1 cellular context compared by ENCODE assay signal in the genomic region with DNA sequence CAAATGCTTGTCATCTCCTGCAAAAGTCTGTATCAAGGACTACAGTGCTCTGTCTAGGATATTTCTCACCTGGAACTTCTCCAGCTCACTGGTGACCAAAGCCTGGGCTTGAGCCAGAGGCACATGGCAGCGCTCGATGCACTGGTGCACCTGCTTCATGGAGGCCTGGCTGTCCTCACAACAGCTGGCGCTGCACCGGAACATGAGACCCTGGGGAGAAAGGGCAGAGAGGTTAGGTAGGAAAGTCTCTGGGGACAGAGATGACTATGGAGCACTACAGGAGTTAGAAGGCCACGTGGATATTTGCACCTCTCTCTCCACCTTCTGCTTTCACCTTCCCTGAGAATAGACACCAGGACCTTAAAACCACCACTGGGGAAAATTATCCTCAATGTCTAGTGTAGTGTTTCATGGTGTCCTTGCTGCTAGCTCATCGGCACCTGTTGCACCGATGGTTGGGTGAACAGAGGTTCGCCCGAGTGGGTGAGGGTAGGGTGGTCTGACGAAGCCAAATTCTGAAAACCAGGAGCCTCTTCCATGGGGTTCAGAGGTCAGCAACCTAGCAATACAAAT.
TF ChIP-seq lines count a peak whose summit lies in the region.

No MANE protein-coding gene starts in this region.

TF ChIP-seq in HepG2, 621 proteins besides CTCF, POLR2A, EP300 and RAD21 (continued from another document and continues in another):
- TF ChIP-seq ZNF318 (CRISPR knock-in tag; IDR thresholded peaks at IDR 0.05) (peak; percentile 41; the same call in 1 of the 2 replicates), ZNF7 (CRISPR knock-in tag; IDR thresholded peaks at IDR 0.05) (no peak), CREB1 (IDR thresholded peaks at IDR 0.05) (no peak), CREB1 (CRISPR knock-in tag; IDR thresholded peaks at IDR 0.05) (0 out of 2 replicates have a peak, but pooled peaks have one; percentile 29), JDP2 (CRISPR knock-in tag; IDR thresholded peaks at IDR 0.05; ENCODE audit: borderline replicate concordance) (no peak), ZNF264 (CRISPR knock-in tag; IDR thresholded peaks at IDR 0.05) (no peak), ZNF296 (CRISPR knock-in tag; conservative IDR thresholded peaks at IDR 0.05) (peak; percentile 35; the same call in 1 of the 2 replicates), ATAD3A (CRISPR knock-in tag; IDR thresholded peaks at IDR 0.05) (no peak), SP4 (CRISPR knock-in tag; IDR thresholded peaks at IDR 0.05) (no peak), ZNF709 (CRISPR knock-in tag; IDR thresholded peaks at IDR 0.05) (no peak), MBNL3 (CRISPR knock-in tag; conservative IDR thresholded peaks at IDR 0.05) (no peak), NONO (IDR thresholded peaks at IDR 0.05) (no peak), NONO (CRISPR knock-in tag; conservative IDR thresholded peaks at IDR 0.05) (no peak), ZNF577 (CRISPR knock-in tag; IDR thresholded peaks at IDR 0.05; ENCODE audit: borderline replicate concordance, low read depth) (no peak), HNRNPL (IDR thresholded peaks at IDR 0.05; ENCODE audit: low read depth, low read length) (no peak), ZNF780A (CRISPR knock-in tag; IDR thresholded peaks at IDR 0.05) (peak; percentile 59; the same call in 1 of the 2 replicates), ZNF567 (CRISPR knock-in tag; IDR thresholded peaks at IDR 0.05; ENCODE audit: borderline replicate concordance) (no peak), GTF3A (CRISPR knock-in tag; conservative IDR thresholded peaks at IDR 0.05) (0 out of 2 replicates have a peak, but pooled peaks have one; percentile 15), SALL1 (CRISPR knock-in tag; IDR thresholded peaks at IDR 0.05) (peak; percentile 7; the same call in 1 of the 2 replicates), PCBP1 (IDR thresholded peaks at IDR 0.05; ENCODE audit: borderline replicate concordance, low read depth, low read length) (no peak), SMAD9 (CRISPR knock-in tag; IDR thresholded peaks at IDR 0.05) (no peak), EEA1 (CRISPR knock-in tag; IDR thresholded peaks at IDR 0.05; ENCODE audit: borderline replicate concordance) (no peak), ZNF441 (CRISPR knock-in tag; IDR thresholded peaks at IDR 0.05; ENCODE audit: borderline replicate concordance) (0 out of 2 replicates have a peak, but pooled peaks have one; percentile 19), ZNF703 (CRISPR knock-in tag; IDR thresholded peaks at IDR 0.05; ENCODE audit: borderline replicate concordance) (no peak), ZFY (CRISPR knock-in tag; IDR thresholded peaks at IDR 0.05) (no peak), ZBTB26 (CRISPR knock-in tag; IDR thresholded peaks at IDR 0.05; ENCODE audit: borderline replicate concordance) (peak; percentile 7; the same call in 1 of the 2 replicates), PHF21A (CRISPR knock-in tag; IDR thresholded peaks at IDR 0.05) (peak; percentile 24; the same call in 1 of the 2 replicates), ZNF383 (CRISPR knock-in tag; IDR thresholded peaks at IDR 0.05; ENCODE audit: borderline replicate concordance) (0 out of 2 replicates have a peak, but pooled peaks have one; percentile 4), STAG1 (CRISPR knock-in tag; IDR thresholded peaks at IDR 0.05) (no peak), ZNF282 (IDR thresholded peaks at IDR 0.05; ENCODE audit: partially characterized antibody) (no peak), GPN1 (CRISPR knock-in tag; IDR thresholded peaks at IDR 0.05; ENCODE audit: borderline replicate concordance) (no peak)
- TF ChIP-seq, protein P1, sequence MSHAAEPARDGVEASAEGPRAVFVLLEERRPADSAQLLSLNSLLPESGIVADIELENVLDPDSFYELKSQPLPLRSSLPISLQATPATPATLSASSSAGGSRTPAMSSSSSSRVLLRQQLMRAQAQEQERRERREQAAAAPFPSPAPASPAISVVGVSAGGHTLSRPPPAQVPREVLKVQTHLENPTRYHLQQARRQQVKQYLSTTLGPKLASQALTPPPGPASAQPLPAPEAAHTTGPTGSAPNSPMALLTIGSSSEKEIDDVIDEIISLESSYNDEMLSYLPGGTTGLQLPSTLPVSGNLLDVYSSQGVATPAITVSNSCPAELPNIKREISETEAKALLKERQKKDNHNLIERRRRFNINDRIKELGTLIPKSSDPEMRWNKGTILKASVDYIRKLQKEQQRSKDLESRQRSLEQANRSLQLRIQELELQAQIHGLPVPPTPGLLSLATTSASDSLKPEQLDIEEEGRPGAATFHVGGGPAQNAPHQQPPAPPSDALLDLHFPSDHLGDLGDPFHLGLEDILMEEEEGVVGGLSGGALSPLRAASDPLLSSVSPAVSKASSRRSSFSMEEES (CRISPR knock-in tag; IDR thresholded peaks at IDR 0.05), result no peak
- TF ChIP-seq, protein P2, sequence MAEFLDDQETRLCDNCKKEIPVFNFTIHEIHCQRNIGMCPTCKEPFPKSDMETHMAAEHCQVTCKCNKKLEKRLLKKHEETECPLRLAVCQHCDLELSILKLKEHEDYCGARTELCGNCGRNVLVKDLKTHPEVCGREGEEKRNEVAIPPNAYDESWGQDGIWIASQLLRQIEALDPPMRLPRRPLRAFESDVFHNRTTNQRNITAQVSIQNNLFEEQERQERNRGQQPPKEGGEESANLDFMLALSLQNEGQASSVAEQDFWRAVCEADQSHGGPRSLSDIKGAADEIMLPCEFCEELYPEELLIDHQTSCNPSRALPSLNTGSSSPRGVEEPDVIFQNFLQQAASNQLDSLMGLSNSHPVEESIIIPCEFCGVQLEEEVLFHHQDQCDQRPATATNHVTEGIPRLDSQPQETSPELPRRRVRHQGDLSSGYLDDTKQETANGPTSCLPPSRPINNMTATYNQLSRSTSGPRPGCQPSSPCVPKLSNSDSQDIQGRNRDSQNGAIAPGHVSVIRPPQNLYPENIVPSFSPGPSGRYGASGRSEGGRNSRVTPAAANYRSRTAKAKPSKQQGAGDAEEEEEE (CRISPR knock-in tag; IDR thresholded peaks at IDR 0.05; ENCODE audit: borderline replicate concordance), result peak; percentile 14; the same call in 1 of the 2 replicates
- TF ChIP-seq, protein P3, sequence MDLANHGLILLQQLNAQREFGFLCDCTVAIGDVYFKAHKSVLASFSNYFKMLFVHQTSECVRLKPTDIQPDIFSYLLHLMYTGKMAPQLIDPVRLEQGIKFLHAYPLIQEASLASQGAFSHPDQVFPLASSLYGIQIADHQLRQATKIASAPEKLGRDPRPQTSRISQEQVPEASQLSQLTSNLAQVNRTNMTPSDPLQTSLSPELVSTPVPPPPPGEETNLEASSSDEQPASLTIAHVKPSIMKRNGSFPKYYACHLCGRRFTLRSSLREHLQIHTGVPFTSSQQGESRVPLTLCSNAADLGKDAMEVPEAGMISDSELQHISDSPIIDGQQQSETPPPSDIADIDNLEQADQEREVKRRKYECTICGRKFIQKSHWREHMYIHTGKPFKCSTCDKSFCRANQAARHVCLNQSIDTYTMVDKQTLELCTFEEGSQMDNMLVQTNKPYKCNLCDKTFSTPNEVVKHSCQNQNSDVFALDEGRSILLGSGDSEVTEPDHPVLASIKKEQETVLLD (CRISPR knock-in tag; IDR thresholded peaks at IDR 0.05; ENCODE audit: low read depth), result peak; percentile 57; the same call in 1 of the 2 replicates
- TF ChIP-seq, protein P4, sequence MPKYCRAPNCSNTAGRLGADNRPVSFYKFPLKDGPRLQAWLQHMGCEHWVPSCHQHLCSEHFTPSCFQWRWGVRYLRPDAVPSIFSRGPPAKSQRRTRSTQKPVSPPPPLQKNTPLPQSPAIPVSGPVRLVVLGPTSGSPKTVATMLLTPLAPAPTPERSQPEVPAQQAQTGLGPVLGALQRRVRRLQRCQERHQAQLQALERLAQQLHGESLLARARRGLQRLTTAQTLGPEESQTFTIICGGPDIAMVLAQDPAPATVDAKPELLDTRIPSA (CRISPR knock-in tag; IDR thresholded peaks at IDR 0.05; ENCODE audit: borderline replicate concordance), result no peak
- TF ChIP-seq, protein P5, sequence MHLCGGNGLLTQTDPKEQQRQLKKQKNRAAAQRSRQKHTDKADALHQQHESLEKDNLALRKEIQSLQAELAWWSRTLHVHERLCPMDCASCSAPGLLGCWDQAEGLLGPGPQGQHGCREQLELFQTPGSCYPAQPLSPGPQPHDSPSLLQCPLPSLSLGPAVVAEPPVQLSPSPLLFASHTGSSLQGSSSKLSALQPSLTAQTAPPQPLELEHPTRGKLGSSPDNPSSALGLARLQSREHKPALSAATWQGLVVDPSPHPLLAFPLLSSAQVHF (CRISPR knock-in tag; IDR thresholded peaks at IDR 0.05), result no peak
- TF ChIP-seq, protein P6, sequence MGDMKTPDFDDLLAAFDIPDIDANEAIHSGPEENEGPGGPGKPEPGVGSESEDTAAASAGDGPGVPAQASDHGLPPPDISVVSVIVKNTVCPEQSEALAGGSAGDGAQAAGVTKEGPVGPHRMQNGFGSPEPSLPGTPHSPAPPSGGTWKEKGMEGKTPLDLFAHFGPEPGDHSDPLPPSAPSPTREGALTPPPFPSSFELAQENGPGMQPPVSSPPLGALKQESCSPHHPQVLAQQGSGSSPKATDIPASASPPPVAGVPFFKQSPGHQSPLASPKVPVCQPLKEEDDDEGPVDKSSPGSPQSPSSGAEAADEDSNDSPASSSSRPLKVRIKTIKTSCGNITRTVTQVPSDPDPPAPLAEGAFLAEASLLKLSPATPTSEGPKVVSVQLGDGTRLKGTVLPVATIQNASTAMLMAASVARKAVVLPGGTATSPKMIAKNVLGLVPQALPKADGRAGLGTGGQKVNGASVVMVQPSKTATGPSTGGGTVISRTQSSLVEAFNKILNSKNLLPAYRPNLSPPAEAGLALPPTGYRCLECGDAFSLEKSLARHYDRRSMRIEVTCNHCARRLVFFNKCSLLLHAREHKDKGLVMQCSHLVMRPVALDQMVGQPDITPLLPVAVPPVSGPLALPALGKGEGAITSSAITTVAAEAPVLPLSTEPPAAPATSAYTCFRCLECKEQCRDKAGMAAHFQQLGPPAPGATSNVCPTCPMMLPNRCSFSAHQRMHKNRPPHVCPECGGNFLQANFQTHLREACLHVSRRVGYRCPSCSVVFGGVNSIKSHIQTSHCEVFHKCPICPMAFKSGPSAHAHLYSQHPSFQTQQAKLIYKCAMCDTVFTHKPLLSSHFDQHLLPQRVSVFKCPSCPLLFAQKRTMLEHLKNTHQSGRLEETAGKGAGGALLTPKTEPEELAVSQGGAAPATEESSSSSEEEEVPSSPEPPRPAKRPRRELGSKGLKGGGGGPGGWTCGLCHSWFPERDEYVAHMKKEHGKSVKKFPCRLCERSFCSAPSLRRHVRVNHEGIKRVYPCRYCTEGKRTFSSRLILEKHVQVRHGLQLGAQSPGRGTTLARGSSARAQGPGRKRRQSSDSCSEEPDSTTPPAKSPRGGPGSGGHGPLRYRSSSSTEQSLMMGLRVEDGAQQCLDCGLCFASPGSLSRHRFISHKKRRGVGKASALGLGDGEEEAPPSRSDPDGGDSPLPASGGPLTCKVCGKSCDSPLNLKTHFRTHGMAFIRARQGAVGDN (CRISPR knock-in tag; IDR thresholded peaks at IDR 0.05), result no peak
